24 cellular contexts compared by ENCODE assay signal in genomic region chr5:10936486-10936885, GRCh38.
DNase-seq lines count a peak whose midpoint lies in the region; ATAC-seq, FAIRE-seq and TF ChIP-seq lines count a peak whose summit lies in the region.
"Had no signal": no experiment of that assay in that cellular context is flagged by ENCODE, and none has a peak within 500 bp of the region (broad histone marks: within the 10 kb centered on the region; RNA-seq: fewer than 3 reads in every experiment).

No MANE protein-coding gene starts in this region.

- H3K23me2 ChIP-seq in H1 (ENCODE audit: low read depth, low read length), result no peaks in the 10 kb centered on the region

- H3K36me3 Mint-ChIP-seq in GM23338 (ENCODE audit: low read depth) (no peaks in the 10 kb centered on the region), neural crest cell (ENCODE audit: low read depth) (peaks cover 2% of the 10 kb centered on the region)
- H3K36me3 Mint-ChIP-seq in CD4-positive, alpha-beta T cell (ENCODE audit: low read depth), result no peaks in the 10 kb centered on the region
- H3K36me3 Mint-ChIP-seq: CD14-positive monocyte; CD4-positive, CD25-positive, alpha-beta regulatory T cell; CD8-positive, alpha-beta T cell had no signal

- no peaks in the 10 kb centered on the region for H3K9me3 Mint-ChIP-seq in GM23338
- H3K9me3 Mint-ChIP-seq in neural crest cell, result no peaks in the 10 kb centered on the region
- H3K9me3 Mint-ChIP-seq in CD4-positive, alpha-beta T cell, result no peaks in the 10 kb centered on the region
- H3K9me3 Mint-ChIP-seq: CD8-positive, alpha-beta T cell had no signal

- no TSS peak for BruUV-seq in HepG2 (replicated peaks; lab: Mats Ljungman, UMichigan)

- no peaks in the 10 kb centered on the region; the same call in 1 of the 2 replicates for H3K4me1 ChIP-seq in GM23338 (ENCODE audit: insufficient read depth)
- peaks cover 0 to 9% (median 1%) of the 10 kb centered on the region in 4 experiments; a peak in 3 of 7 replicates for H3K4me1 ChIP-seq in H1 (replicated peaks in 1 of 4; ENCODE audit: control insufficient read depth in 3 of 4, insufficient read depth in 4 of 4, low read length in 3 of 4)
- H3K4me1 ChIP-seq in HepG2 (ENCODE audit: insufficient read depth, low read length), result no peaks in the 10 kb centered on the region
- H3K4me1 ChIP-seq: BE2C, BLaER1, Caco-2 had no signal

- H3K27ac Mint-ChIP-seq in GM23338 (no peak overlapping the region), neural crest cell (ENCODE audit: unreplicated experiment) (peak overlapping the region; percentile 83)
- H3K27ac Mint-ChIP-seq in CD4-positive, alpha-beta T cell, result no peak overlapping the region
- H3K27ac Mint-ChIP-seq: CD14-positive monocyte; CD4-positive, CD25-positive, alpha-beta regulatory T cell; CD8-positive, alpha-beta T cell had no signal

- H3K4me1 Mint-ChIP-seq in GM23338, result peaks cover 14% of the 10 kb centered on the region
- H3K4me1 Mint-ChIP-seq in neural crest cell, result peaks cover 6% of the 10 kb centered on the region
- H3K4me1 Mint-ChIP-seq in CD4-positive, alpha-beta T cell (ENCODE audit: low read depth), result no peaks in the 10 kb centered on the region
- H3K4me1 Mint-ChIP-seq: CD4-positive, CD25-positive, alpha-beta regulatory T cell had no signal

- H4K91ac ChIP-seq in H1 (replicated peaks; ENCODE audit: insufficient read length, low read length), result no peak overlapping the region

- no peak overlapping the region for H2AK5ac ChIP-seq in H1 (ENCODE audit: low read depth, low read length)

- H3K27me3 ChIP-seq in GM23338 (ENCODE audit: insufficient read depth), result no peaks in the 10 kb centered on the region
- H3K27me3 ChIP-seq in H1 (replicated peaks in 1 of 4; ENCODE audit: control insufficient read depth in 3 of 4, extremely low read depth in 1 of 4, insufficient read depth in 3 of 4, low read length in 3 of 4), result no peaks in the 10 kb centered on the region
- H3K27me3 ChIP-seq in CD4-positive, alpha-beta T cell (ENCODE audit: control insufficient read depth, insufficient read depth, low read length), result no peaks in the 10 kb centered on the region
- H3K27me3 ChIP-seq in HepG2 (ENCODE audit: control insufficient read depth in 1 of 2, insufficient read depth in 2 of 2, low read length in 2 of 2), result no peaks in the 10 kb centered on the region; a peak in 1 of 5 replicates
- H3K27me3 ChIP-seq: BE2C, BLaER1 had no signal

- TF ChIP-seq CTCF in GM23338 (conservative IDR thresholded peaks at IDR 0.05; ENCODE audit: low read depth in 2 of 2), result no peak
- no peak for TF ChIP-seq CTCF in H1 (IDR thresholded peaks at IDR 0.05; ENCODE audit: control extremely low read depth in 1 of 3, insufficient read depth in 1 of 3, low read depth in 1 of 3, low read length in 3 of 3)
- no peak for TF ChIP-seq CTCF in neural crest cell (conservative IDR thresholded peaks at IDR 0.05)
- no peak for TF ChIP-seq CTCF in CD4-positive, alpha-beta T cell (IDR thresholded peaks at IDR 0.05)
- no peak for TF ChIP-seq CTCF in HepG2 (CRISPR knock-in tag; IDR thresholded peaks at IDR 0.05)

- DNase-seq in GM23338 (ENCODE audit: low spot score) (no peak), H1 (ENCODE audit: low read depth in 1 of 2, low spot score in 2 of 2) (no peak), neural crest cell (ENCODE audit: low read depth, low spot score) (no peak), left colon (no peak), HepG2 (ENCODE audit: low spot score) (no peak)
- no peak for DNase-seq in CD4-positive, alpha-beta T cell
- DNase-seq: 8988T; ACHN; BE2C; C1 segment of cervical spinal cord; Caco-2; Calu3; CD4-positive, CD25-positive, alpha-beta regulatory T cell; CD8-positive, alpha-beta T cell; DMS79 treated with DMSO at 0.1 percent for 48 hours; GDM1 had no signal

- no peaks in the 10 kb centered on the region for H3K79me1 ChIP-seq in H1 (ENCODE audit: low read depth, low read length)

- H2BK20ac ChIP-seq in H1 (ENCODE audit: low read length), result no peak overlapping the region

- peak overlapping the region; percentile 26; the same call in 1 of the 2 replicates for H4K8ac ChIP-seq in H1 (ENCODE audit: extremely low read depth, insufficient read depth, low read length)

- H3K4me3 Mint-ChIP-seq in GM23338, result no peak overlapping the region
- H3K4me3 Mint-ChIP-seq in neural crest cell, result no peak overlapping the region
- H3K4me3 Mint-ChIP-seq in CD4-positive, alpha-beta T cell, result no peak overlapping the region
- H3K4me3 Mint-ChIP-seq: CD14-positive monocyte; CD8-positive, alpha-beta T cell had no signal

- WGBS in H1 (ENCODE audit: extremely low coverage in 1 of 2, insufficient coverage in 1 of 2, insufficient read length in 1 of 2, insufficient replicate concordance in 2 of 2, low coverage in 1 of 2, low lambda C conversion rate in 2 of 2, missing lambda C conversion rate in 1 of 2), 2 experiments, result 89% methylated on average over 10 of the region's 10 CpGs; no CpG with 5 or more reads in 1 of the 2 experiments
- 80% methylated on average over 8 of the region's 10 CpGs for WGBS in HepG2 (ENCODE audit: low lambda C conversion rate)

- no peak overlapping the region for H3K4ac ChIP-seq in H1 (replicated peaks; ENCODE audit: insufficient read length, low read depth, low read length)

- H2BK12ac ChIP-seq in H1 (ENCODE audit: low read depth, low read length), result no peak overlapping the region

- no peaks in the 10 kb centered on the region for H3K79me2 ChIP-seq in GM23338 (replicated peaks; ENCODE audit: insufficient read depth)
- H3K79me2 ChIP-seq in H1 (ENCODE audit: control insufficient read depth in 1 of 2, insufficient read depth in 2 of 2, low read length in 2 of 2), result no peaks in the 10 kb centered on the region
- no peaks in the 10 kb centered on the region for H3K79me2 ChIP-seq in HepG2 (ENCODE audit: insufficient read depth, low read length)

- no peak overlapping the region for H2BK5ac ChIP-seq in H1 (ENCODE audit: low read depth, low read length)

- H3K23ac ChIP-seq in H1 (ENCODE audit: insufficient read length), result no peak overlapping the region

- H4K20me1 ChIP-seq in GM23338 (replicated peaks; ENCODE audit: insufficient read depth), result no peaks in the 10 kb centered on the region
- no peaks in the 10 kb centered on the region for H4K20me1 ChIP-seq in H1 (replicated peaks in 1 of 2; ENCODE audit: control insufficient read depth in 1 of 2, insufficient read depth in 2 of 2, low read length in 2 of 2)
- no peaks in the 10 kb centered on the region for H4K20me1 ChIP-seq in HepG2 (ENCODE audit: insufficient read depth, low read length)
- H4K20me1 ChIP-seq: BLaER1 had no signal

- TF ChIP-seq EP300 in H1 (IDR thresholded peaks at IDR 0.05; ENCODE audit: borderline replicate concordance in 1 of 2, low read depth in 2 of 2, low read length in 2 of 2), result no peak
- TF ChIP-seq EP300 in HepG2 (IDR thresholded peaks at IDR 0.05; ENCODE audit: low read depth in 2 of 2, low read length in 2 of 2), result no peak
- no peak for TF ChIP-seq EP300 in HepG2 (CRISPR knock-in tag; IDR thresholded peaks at IDR 0.05; ENCODE audit: borderline replicate concordance)

- no peak overlapping the region for H3K18ac ChIP-seq in H1 (ENCODE audit: extremely low read depth, low read length)

- H2BK120ac ChIP-seq in H1 (replicated peaks; ENCODE audit: low read depth, low read length), result no peak overlapping the region

- TF ChIP-seq RAD21 in H1 (IDR thresholded peaks at IDR 0.05 in 1 of 2, conservative IDR thresholded peaks at IDR 0.05 in 1 of 2; ENCODE audit: low read depth in 2 of 2, low read length in 2 of 2) (no peak), HepG2 (CRISPR knock-in tag; IDR thresholded peaks at IDR 0.05) (no peak)

- H3K36me3 ChIP-seq in GM23338 (ENCODE audit: insufficient read depth), result no peaks in the 10 kb centered on the region
- no peaks in the 10 kb centered on the region for H3K36me3 ChIP-seq in H1 (ENCODE audit: control insufficient read depth in 2 of 4, insufficient read depth in 4 of 4, low read length in 3 of 4)
- no peaks in the 10 kb centered on the region for H3K36me3 ChIP-seq in HepG2 (replicated peaks in 1 of 2; ENCODE audit: control insufficient read depth in 1 of 2, insufficient read depth in 2 of 2, low read length in 2 of 2)
- H3K36me3 ChIP-seq: BE2C, BLaER1 had no signal

- no peak for FAIRE-seq in H1 (lab: Jason Lieb, UNC)
- FAIRE-seq in HepG2 (lab: Jason Lieb, UNC), result no peak
- FAIRE-seq: A204.1, D721Med, GM12878, GM12892, GM18507 had no signal

- H3K27me3 Mint-ChIP-seq in GM23338 (ENCODE audit: insufficient read depth, low read depth, poor library complexity), result peaks cover 2% of the 10 kb centered on the region
- no peaks in the 10 kb centered on the region for H3K27me3 Mint-ChIP-seq in neural crest cell (ENCODE audit: low read depth)
- H3K27me3 Mint-ChIP-seq in CD4-positive, alpha-beta T cell, result peaks cover 5% of the 10 kb centered on the region
- H3K27me3 Mint-ChIP-seq: CD4-positive, CD25-positive, alpha-beta regulatory T cell had no signal

- H3K56ac ChIP-seq in H1 (replicated peaks; ENCODE audit: insufficient read length, low read depth, low read length), result no peak overlapping the region

- H3K27ac ChIP-seq in GM23338 (ENCODE audit: low read depth) (no peak overlapping the region), H1 (ENCODE audit: low read depth, low read length) (no peak overlapping the region), HepG2 (ENCODE audit: extremely low read length, insufficient read depth, low read length) (no peak overlapping the region)
- H3K27ac ChIP-seq in CD4-positive, alpha-beta T cell (ENCODE audit: low read depth, low read length), result no peak overlapping the region
- H3K27ac ChIP-seq: BLaER1 had no signal

- POLR2A ChIA-PET in H1 (lab: Charles Lee; ENCODE audit: partially characterized antibody) (no interaction called here), HepG2 (lab: Yijun Ruan, JAX) (no interaction called here)
- POLR2A ChIA-PET in CD4-positive, alpha-beta T cell (lab: Charles Lee), result no interaction called here

- no peak overlapping the region for H3K4me3 ChIP-seq in GM23338
- H3K4me3 ChIP-seq in H1 (ENCODE audit: extremely low read depth in 1 of 4, insufficient read depth in 2 of 4, low read depth in 3 of 4, low read length in 4 of 4), result no peak overlapping the region
- no peak overlapping the region for H3K4me3 ChIP-seq in HepG2 (replicated peaks in 1 of 3; ENCODE audit: insufficient read depth in 1 of 3, low read depth in 2 of 3, low read length in 3 of 3)
- H3K4me3 ChIP-seq: BLaER1, GM12878 had no signal

- in situ Hi-C loops in HepG2 (cut with HindIII; ENCODE audit: extremely low pct_ligation_motif_present, low pct_unique_long_range_greater_than_20kb), result no loop called here

- H2BK15ac ChIP-seq in H1 (ENCODE audit: low read length), result no peak overlapping the region

- peaks cover 4% of the 10 kb centered on the region; the same call in 1 of the 2 replicates for H3K9me2 ChIP-seq in GM23338 (ENCODE audit: insufficient read depth)

- no peaks in the 10 kb centered on the region for H3F3A ChIP-seq in GM23338 (replicated peaks; ENCODE audit: low read depth)

- no peak overlapping the region for H3K9ac ChIP-seq in H1 (replicated peaks in 1 of 4; ENCODE audit: extremely low read depth in 1 of 4, low read depth in 3 of 4, low read length in 3 of 4)
- H3K9ac ChIP-seq in HepG2 (ENCODE audit: insufficient read depth, low read depth, low read length), result no peak overlapping the region
- H3K9ac ChIP-seq: BLaER1 had no signal

- CTCF ChIA-PET in H1 (lab: Charles Lee; ENCODE audit: partially characterized antibody), result no interaction called here
- CTCF ChIA-PET in CD4-positive, alpha-beta T cell (lab: Charles Lee), result interaction anchor here (0.8 kb wide), 1 partner anchor 11 kb away, joined by 3 read pairs; no protein-coding TSS in a partner anchor
- CTCF ChIA-PET in HepG2 (lab: Yijun Ruan, JAX; ENCODE audit: low intra/inter-chr PET ratio, low total read pairs), result no interaction called here

- H4K5ac ChIP-seq in H1 (ENCODE audit: insufficient read length, low read depth, low read length), result no peak overlapping the region

- H3K14ac ChIP-seq in H1 (ENCODE audit: insufficient read length), result no peak overlapping the region

- H3K4me2 ChIP-seq in GM23338 (no peak overlapping the region), H1 (ENCODE audit: insufficient read depth in 1 of 2, low read depth in 2 of 2, low read length in 2 of 2) (no peak overlapping the region), HepG2 (ENCODE audit: low read depth, low read length) (no peak overlapping the region)
- H3K4me2 ChIP-seq: BLaER1 had no signal

- ATAC-seq in GM23338, result no peak
- ATAC-seq in left colon, result no peak
- no peak for ATAC-seq in CD4-positive, alpha-beta T cell (ENCODE audit: poor library complexity)
- ATAC-seq in HepG2, result no peak
- ATAC-seq in GM21825 (IDR thresholded peaks at IDR 0.05; ENCODE audit: unreplicated experiment), result no peak
- ATAC-seq: CD8-positive, alpha-beta T cell; GM12878 had no signal

- no peaks in the 10 kb centered on the region for H3K9me3 ChIP-seq in H1 (ENCODE audit: insufficient read depth in 2 of 2, low read depth in 1 of 2, low read length in 1 of 2)
- H3K9me3 ChIP-seq in CD4-positive, alpha-beta T cell (ENCODE audit: control insufficient read depth, low read length), result no peaks in the 10 kb centered on the region
- no peaks in the 10 kb centered on the region for H3K9me3 ChIP-seq in HepG2 (ENCODE audit: low read length)
- H3K9me3 ChIP-seq: BE2C, BLaER1, Caco-2 had no signal

- peak overlapping the region; percentile 52; the same call in 1 of the 2 replicates for H2AFZ ChIP-seq in GM23338
- H2AFZ ChIP-seq in H1 (ENCODE audit: low read length), result no peak overlapping the region
- no peak overlapping the region for H2AFZ ChIP-seq in HepG2 (ENCODE audit: low read length)

- TF ChIP-seq POLR2A in H1 (IDR thresholded peaks at IDR 0.05; ENCODE audit: control extremely low read depth in 1 of 2, low read depth in 2 of 2, low read length in 2 of 2) (no peak), HepG2 (IDR thresholded peaks at IDR 0.05; ENCODE audit: insufficient read depth in 1 of 2, low read depth in 2 of 2, low read length in 2 of 2) (no peak)

- intact Hi-C loops in left colon (cut with DNase I, micrococcal nuclease) (no loop called here), HepG2 (cut with micrococcal nuclease; ENCODE audit: unreplicated experiment) (no loop called here)
- intact Hi-C loops in CD4-positive, alpha-beta T cell (cut with DNase I, micrococcal nuclease), result no loop called here
